ENCODE assay signal across 8 cellular contexts in genomic region chr5:149632311-149633251, GRCh38. TPM values are rescaled to one million over a fixed set of nuclear protein-coding genes. Genes with fewer than 3 reads are reported as not detected.
DNase-seq lines count a peak whose midpoint lies in the region; FAIRE-seq and TF ChIP-seq lines count a peak whose summit lies in the region.

No MANE protein-coding gene starts in this region.

- H3K4me3 ChIP-seq in cardiac muscle cell (no peak overlapping the region), left ventricle myocardium inferior (no peak overlapping the region), astrocyte of the cerebellum (ENCODE audit: low read depth, low read length) (no peak overlapping the region)

- H3K36me3 ChIP-seq in cardiac muscle cell (no peaks in the 10 kb centered on the region), left ventricle myocardium inferior (peaks cover 11% of the 10 kb centered on the region)

- H3K9me3 ChIP-seq in cardiac muscle cell (ENCODE audit: low read depth), result no peaks in the 10 kb centered on the region
- no peaks in the 10 kb centered on the region for H3K9me3 ChIP-seq in left ventricle myocardium inferior (replicated peaks)

- in situ Hi-C loops in astrocyte of the cerebellum (cut with HindIII; ENCODE audit: low sequenced_read_pairs), result loop anchor here (25.0 kb wide), 1 partner anchor 355 kb away; no protein-coding TSS in a partner anchor

- H3K27ac ChIP-seq in cardiac muscle cell (peak overlapping the region; percentile 72), left ventricle myocardium inferior (replicated peaks) (no peak overlapping the region)

- H3K27me3 ChIP-seq in cardiac muscle cell (no peaks in the 10 kb centered on the region), left ventricle myocardium inferior (ENCODE audit: low read depth) (no peaks in the 10 kb centered on the region)

- intact Hi-C loops in left ventricle myocardium inferior (cut with micrococcal nuclease), result loop anchor here (10.0 kb wide), 1 partner anchor 352 kb away; no protein-coding TSS in a partner anchor

- FAIRE-seq in urothelium cell line (lab: Jason Lieb, UNC), result peak; percentile 20

- DNase-seq in cardiac muscle cell (ENCODE audit: low read depth in 1 of 2, low spot score in 1 of 2), result peak; percentile 64 to 71
- DNase-seq in left ventricle myocardium inferior, result no peak
- peak; percentile 34 for DNase-seq in astrocyte of the cerebellum (ENCODE audit: low read depth)
- DNase-seq in left kidney (ENCODE audit: low read depth, low spot score), result peak; percentile 70
- DNase-seq in urothelium cell line (ENCODE audit: low spot score), result peak; percentile 61
- no peak for DNase-seq in NCI-H524 treated with DMSO at 0.1 percent for 48 hours (lab: John Stamatoyannopoulos, UW)
- no peak for DNase-seq in NCI-H446 treated with DMSO at 0.1 percent for 48 hours (lab: John Stamatoyannopoulos, UW)
- no peak for DNase-seq in DMS153 (lab: John Stamatoyannopoulos, UW)

- no peak for TF ChIP-seq CTCF in cardiac muscle cell (IDR thresholded peaks at IDR 0.05; ENCODE audit: low read depth, low read length)
- no peak for TF ChIP-seq CTCF in left ventricle myocardium inferior (IDR thresholded peaks at IDR 0.05; ENCODE audit: borderline replicate concordance)
- no peak for TF ChIP-seq CTCF in astrocyte of the cerebellum (IDR thresholded peaks at IDR 0.05; ENCODE audit: low read depth, low read length, missing control alignments)

- H3K4me1 ChIP-seq in cardiac muscle cell (ENCODE audit: low read depth), result peaks cover 13% of the 10 kb centered on the region
- H3K4me1 ChIP-seq in left ventricle myocardium inferior, result peaks cover 16% of the 10 kb centered on the region

RNA-seq across cellular contexts. Expression of gene ARHGEF37, which starts 51.3 kb away (rescaled TPM):
- total RNA-seq in cardiac muscle cell, result 4.2 and 7.6 TPM in 2 replicates
- polyA plus RNA-seq in cardiac muscle cell, result 4.7 and 6.3 TPM in 2 replicates
- 22.8 TPM for total RNA-seq in left ventricle myocardium inferior

Comparison
In these comparisons a context has a peak if more than half of its experiments do, and no peak if none do; other contexts are left out.
1. DNase-seq: peak in cardiac muscle cell (2 of 2), astrocyte of the cerebellum (single experiment), left kidney (single experiment) and urothelium cell line (single experiment); none in left ventricle myocardium inferior (single experiment), NCI-H524 treated with DMSO at 0.1 percent for 48 hours (single experiment), NCI-H446 treated with DMSO at 0.1 percent for 48 hours (single experiment) and DMS153 (single experiment).